1 cellular context compared by ENCODE assay signal in genomic region chr10:133141144-133141962, GRCh38.
TF ChIP-seq lines count a peak whose summit lies in the region.

No MANE protein-coding gene starts in this region.

TF ChIP-seq in H1, 55 proteins besides CTCF, POLR2A, EP300 and RAD21:
- no peak for TF ChIP-seq TCF12 (IDR thresholded peaks at IDR 0.05; ENCODE audit: low read depth, low read length)
- no peak for TF ChIP-seq NANOG (IDR thresholded peaks at IDR 0.05; ENCODE audit: insufficient read depth, low read depth, low read length, poor library complexity, severe bottlenecking)
- TF ChIP-seq TBP (IDR thresholded peaks at IDR 0.05; ENCODE audit: low read depth, low read length), result no peak
